ENCODE assay signal across 18 cellular contexts in genomic region chr5:137192293-137192743, GRCh38.
DNase-seq lines count a peak whose midpoint lies in the region; ATAC-seq and TF ChIP-seq lines count a peak whose summit lies in the region.
"Had no signal": no experiment of that assay in that cellular context is flagged by ENCODE, and none has a peak within 500 bp of the region (broad histone marks: within the 10 kb centered on the region; RNA-seq: fewer than 3 reads in every experiment).

No MANE protein-coding gene starts in this region.

- peak; percentile 87 for ATAC-seq in foreskin keratinocyte
- no peak for ATAC-seq in activated CD8-positive, alpha-beta memory T cell treated with anti-CD3 and anti-CD28 coated beads, Interleukin-2, amount 10 ng/mL, durations not matched to agents 7 days and 5 days
- no peak for ATAC-seq in HG03442 (IDR thresholded peaks at IDR 0.05; ENCODE audit: unreplicated experiment)
- ATAC-seq: activated T-cell treated with anti-CD3 and anti-CD28 coated beads, Interleukin-2, amount 50 U/mL, for 72 hours; GM12878 had no signal

- peak; percentile 19 for DNase-seq in HCEC 1CT
- peak; percentile 53 for DNase-seq in SHP77 treated with DMSO at 0.1 percent for 48 hours (lab: John Stamatoyannopoulos, UW)
- peak; percentile 64 to 67 for DNase-seq in foreskin keratinocyte
- no peak for DNase-seq in mucosa of gallbladder (ENCODE audit: low spot score)
- no peak for DNase-seq in activated CD8-positive, alpha-beta memory T cell treated with anti-CD3 and anti-CD28 coated beads, Interleukin-2, amount 10 ng/mL, durations not matched to agents 7 days and 5 days
- DNase-seq in NCI-H524 treated with DMSO at 0.1 percent for 48 hours (lab: John Stamatoyannopoulos, UW), result no peak
- DNase-seq: activated CD4-positive, alpha-beta T cell treated with anti-CD3 and anti-CD28 coated beads, Interleukin-2, amount 50 U/mL, for 1 hour; activated T-cell treated with anti-CD3 and anti-CD28 coated beads, Interleukin-2, amount 50 U/mL, for 72 hours; DMS79; islet precursor cell; NCI-H82; posterior cingulate gyrus; Right ventricle myocardium superior had no signal

- H3K36me3 Mint-ChIP-seq in activated CD8-positive, alpha-beta memory T cell treated with anti-CD3 and anti-CD28 coated beads, Interleukin-2, amount 10 ng/mL, durations not matched to agents 7 days and 5 days, result no peaks in the 10 kb centered on the region

- no peak overlapping the region for H2AFZ ChIP-seq in ACC112 (ENCODE audit: low read length, unreplicated experiment)

- no peaks in the 10 kb centered on the region for H3K27me3 Mint-ChIP-seq in activated CD8-positive, alpha-beta memory T cell treated with anti-CD3 and anti-CD28 coated beads, Interleukin-2, amount 10 ng/mL, durations not matched to agents 7 days and 5 days

- no peaks in the 10 kb centered on the region for H3K27me3 ChIP-seq in ACC112 (ENCODE audit: insufficient read depth, low read length)
- no peaks in the 10 kb centered on the region for H3K27me3 ChIP-seq in foreskin keratinocyte
- H3K27me3 ChIP-seq: dorsolateral prefrontal cortex had no signal

- H3K4me1 ChIP-seq in ACC112 (ENCODE audit: control insufficient read depth, insufficient read depth, low read length, unreplicated experiment) (peaks cover 44% of the 10 kb centered on the region), foreskin keratinocyte (no peaks in the 10 kb centered on the region)

- H3K4me1 Mint-ChIP-seq in activated CD8-positive, alpha-beta memory T cell treated with anti-CD3 and anti-CD28 coated beads, Interleukin-2, amount 10 ng/mL, durations not matched to agents 7 days and 5 days, result no peaks in the 10 kb centered on the region

- no peak for TF ChIP-seq CTCF in foreskin keratinocyte (conservative IDR thresholded peaks at IDR 0.05)

- H3K79me2 ChIP-seq in ACC112 (ENCODE audit: control insufficient read depth, insufficient read depth, low read length, unreplicated experiment), result no peaks in the 10 kb centered on the region

- H3K27ac ChIP-seq in ACC112 (ENCODE audit: low read depth, low read length) (peak overlapping the region; percentile 76), foreskin keratinocyte (no peak overlapping the region)
- H3K27ac ChIP-seq: thoracic aorta had no signal

- CTCF ChIA-PET in activated CD8-positive, alpha-beta memory T cell treated with anti-CD3 and anti-CD28 coated beads, Interleukin-2, amount 10 ng/mL, durations not matched to agents 7 days and 5 days (lab: Charles Lee), result no interaction called here

- no peak overlapping the region for H3K27ac Mint-ChIP-seq in activated CD8-positive, alpha-beta memory T cell treated with anti-CD3 and anti-CD28 coated beads, Interleukin-2, amount 10 ng/mL, durations not matched to agents 7 days and 5 days
- H3K27ac Mint-ChIP-seq: activated T-cell treated with anti-CD3 and anti-CD28 coated beads, Interleukin-2, amount 50 U/mL, for 72 hours had no signal

- no peaks in the 10 kb centered on the region for H3K9me3 Mint-ChIP-seq in activated CD8-positive, alpha-beta memory T cell treated with anti-CD3 and anti-CD28 coated beads, Interleukin-2, amount 10 ng/mL, durations not matched to agents 7 days and 5 days (ENCODE audit: low read depth)
- H3K9me3 Mint-ChIP-seq: activated T-cell treated with anti-CD3 and anti-CD28 coated beads, Interleukin-2, amount 50 U/mL, for 72 hours had no signal

- H3K4me3 Mint-ChIP-seq in activated CD8-positive, alpha-beta memory T cell treated with anti-CD3 and anti-CD28 coated beads, Interleukin-2, amount 10 ng/mL, durations not matched to agents 7 days and 5 days, result no peak overlapping the region
- H3K4me3 Mint-ChIP-seq: activated T-cell treated with anti-CD3 and anti-CD28 coated beads, Interleukin-2, amount 50 U/mL, for 72 hours had no signal

- no peak overlapping the region for H3K4me3 ChIP-seq in ACC112 (ENCODE audit: low read depth, low read length)
- H3K4me3 ChIP-seq: dorsolateral prefrontal cortex, GM12878, thoracic aorta had no signal

- no peaks in the 10 kb centered on the region for H3K36me3 ChIP-seq in ACC112 (ENCODE audit: insufficient read depth, low read length)
- H3K36me3 ChIP-seq: thoracic aorta had no signal

Comparison
In these comparisons a context has a peak if more than half of its experiments do, and no peak if none do; other contexts are left out.
1. DNase-seq: peak in HCEC 1CT (single experiment), SHP77 treated with DMSO at 0.1 percent for 48 hours (single experiment) and foreskin keratinocyte (2 of 2); none in mucosa of gallbladder (single experiment), activated CD8-positive, alpha-beta memory T cell treated with anti-CD3 and anti-CD28 coated beads, Interleukin-2, amount 10 ng/mL, durations not matched to agents 7 days and 5 days (single experiment) and NCI-H524 treated with DMSO at 0.1 percent for 48 hours (single experiment).